ENCODE assay signal across 8 cellular contexts in genomic region chr6:20680697-20681165, GRCh38.
DNase-seq lines count a peak whose midpoint lies in the region; ATAC-seq, FAIRE-seq and TF ChIP-seq lines count a peak whose summit lies in the region.

No MANE protein-coding gene starts in this region.

- H3K4me3 ChIP-seq in A673 (ENCODE audit: low read depth, low read length, poor library complexity, severe bottlenecking) (no peak overlapping the region), adipocyte (ENCODE audit: low read length) (peak overlapping the region; percentile 25), tibial artery (no peak overlapping the region)

- POLR2A ChIA-PET in A673 (lab: Charles Lee; ENCODE audit: low non-redundant PET): no interaction called here
- POLR2A ChIA-PET in RWPE1 (lab: Yijun Ruan, JAX; ENCODE audit: low non-redundant PET): no interaction called here

- H3K4me1 ChIP-seq in A673 (ENCODE audit: insufficient read depth, low read length, poor library complexity, severe bottlenecking): peaks cover 8% of the 10 kb centered on the region
- H3K4me1 ChIP-seq in adipocyte (ENCODE audit: control insufficient read depth, insufficient read depth, low read length): peaks cover 8% of the 10 kb centered on the region
- H3K4me1 ChIP-seq in tibial artery: peaks cover 0 to 14% (median 0%) of the 10 kb centered on the region in 4 donors

- H3K9me3 ChIP-seq in A673 (ENCODE audit: low read depth, low read length, poor library complexity, severe bottlenecking) (no peaks in the 10 kb centered on the region), adipocyte (ENCODE audit: control insufficient read depth, low read length) (no peaks in the 10 kb centered on the region), tibial artery (no peaks in the 10 kb centered on the region)

- no TSS peak for BruUV-seq in A673 (replicated peaks; lab: Mats Ljungman, UMichigan)

- no peak overlapping the region for H3K9ac ChIP-seq in adipocyte (ENCODE audit: low read length)

- no peaks in the 10 kb centered on the region for H3K36me3 ChIP-seq in A673 (ENCODE audit: insufficient read depth, low read length, poor library complexity, severe bottlenecking)
- no peaks in the 10 kb centered on the region for H3K36me3 ChIP-seq in adipocyte (ENCODE audit: control insufficient read depth, insufficient read depth, low read length, severe bottlenecking)
- no peaks in the 10 kb centered on the region for H3K36me3 ChIP-seq in tibial artery

- no peak for TF ChIP-seq CTCF in A673 (conservative IDR thresholded peaks at IDR 0.05; ENCODE audit: low read depth, low read length)
- TF ChIP-seq CTCF in tibial artery (IDR thresholded peaks at IDR 0.05): no peak
- no peak for TF ChIP-seq CTCF in RWPE1 (conservative IDR thresholded peaks at IDR 0.05; ENCODE audit: low read depth)

- DNase-seq in A673 (ENCODE audit: low spot score) (no peak), GM19239 (ENCODE audit: insufficient read length, low spot score) (no peak), adipocyte (ENCODE audit: low read depth) (peak; percentile 23), iPS-NIHi11 (ENCODE audit: low spot score) (no peak), tibial artery (no peak), RWPE1 (ENCODE audit: low spot score) (no peak), urothelium cell line (ENCODE audit: low spot score) (no peak)

- ATAC-seq in HG03135 (IDR thresholded peaks at IDR 0.05; ENCODE audit: unreplicated experiment): peak; percentile 64

- H3K27me3 ChIP-seq in A673 (replicated peaks; ENCODE audit: insufficient read depth, low read depth, low read length, poor library complexity) (no peaks in the 10 kb centered on the region), adipocyte (replicated peaks; ENCODE audit: control insufficient read depth, insufficient read depth, low read length) (no peaks in the 10 kb centered on the region), tibial artery (no peaks in the 10 kb centered on the region)

- FAIRE-seq in GM19239 (lab: Jason Lieb, UNC): peak; percentile 83
- FAIRE-seq in urothelium cell line (lab: Jason Lieb, UNC): no peak

- peak overlapping the region; percentile 17 for H3K27ac ChIP-seq in A673 (ENCODE audit: low read depth, low read length, poor library complexity, severe bottlenecking)
- H3K27ac ChIP-seq in tibial artery: no peak overlapping the region
- H3K27ac ChIP-seq in RWPE1: no peak overlapping the region

- intact Hi-C loops in A673 (cut with micrococcal nuclease; ENCODE audit: unreplicated experiment) (no loop called here), tibial artery (cut with DNase I; ENCODE audit: low total_unique reads) (no loop called here)

- CTCF ChIA-PET in A673 (lab: Charles Lee): no interaction called here
- CTCF ChIA-PET in RWPE1 (lab: Yijun Ruan, JAX): no interaction called here
